24 cellular contexts compared by ENCODE assay signal in the genomic region with DNA sequence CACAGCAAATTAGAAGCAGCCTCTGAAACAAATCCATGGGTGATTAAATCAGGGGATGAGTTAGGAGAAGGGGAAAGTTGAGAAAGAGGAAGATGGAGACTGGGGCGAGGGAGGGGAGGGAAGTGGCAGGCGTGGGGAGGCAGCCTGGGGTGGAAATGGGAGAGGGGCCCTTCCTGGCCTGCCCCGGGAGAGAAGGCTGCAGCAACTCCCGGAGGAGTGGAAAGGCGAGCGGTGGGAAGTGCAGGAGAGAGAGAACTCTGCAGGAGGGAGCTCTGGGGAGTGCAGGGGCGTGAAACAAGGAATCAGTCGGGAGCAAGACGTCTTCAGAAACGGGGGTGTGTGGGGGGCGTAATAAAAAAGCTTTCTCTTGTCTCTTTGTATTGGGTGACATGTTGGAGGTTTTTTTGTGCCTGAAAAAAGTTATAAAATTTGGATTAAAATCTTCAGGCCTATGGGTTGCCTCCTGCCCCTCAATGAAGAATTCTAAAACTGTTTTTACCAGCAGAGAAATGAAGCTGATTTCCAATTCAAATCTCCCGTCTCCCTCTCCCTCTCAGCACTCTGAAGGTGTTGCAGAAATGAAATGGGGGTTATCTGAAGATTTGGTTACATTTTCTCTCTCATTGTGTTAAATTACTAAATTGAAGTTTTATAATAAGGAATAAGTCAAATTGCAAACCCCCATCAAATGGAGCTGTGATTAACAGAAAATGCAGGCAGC. TPM values are rescaled to one million over a fixed set of nuclear protein-coding genes. Genes with fewer than 3 reads are reported as not detected.
A peak's percentile ranks its signal among the peaks of the same experiment; 100 is the strongest.
DNase-seq lines count a peak whose midpoint lies in the region; ATAC-seq and TF ChIP-seq lines count a peak whose summit lies in the region.
"Had no signal": no experiment of that assay in that cellular context is flagged by ENCODE, and none has a peak within 500 bp of the region (broad histone marks: within the 10 kb centered on the region; RNA-seq: fewer than 3 reads in every experiment).

No MANE protein-coding gene starts in this region.

- peaks cover 68% of the 10 kb centered on the region for H3K27me3 Mint-ChIP-seq in stimulated activated naive CD8-positive, alpha-beta T cell treated with anti-CD3 and anti-CD28 coated beads, Interleukin-15, Interleukin-2, amounts not matched to agents 100 ng/mL and 50 ng/mL, for 24 hours
- peaks cover 84% of the 10 kb centered on the region for H3K27me3 Mint-ChIP-seq in stimulated activated naive CD8-positive, alpha-beta T cell treated with anti-CD3 and anti-CD28 coated beads, Interleukin-15, amount 100 ng/mL, for 72 hours
- peaks cover 14% of the 10 kb centered on the region for H3K27me3 Mint-ChIP-seq in glutamatergic neuron (ENCODE audit: unreplicated experiment)

- no peaks in the 10 kb centered on the region for H3K36me3 ChIP-seq in gastroesophageal sphincter
- H3K36me3 ChIP-seq: suprapubic skin had no signal

- TF ChIP-seq CTCF in glutamatergic neuron (IDR thresholded peaks at IDR 0.05; ENCODE audit: partially characterized antibody, unreplicated experiment) (no peak), gastroesophageal sphincter (IDR thresholded peaks at IDR 0.05) (no peak)

- H3K36me3 Mint-ChIP-seq in stimulated activated naive CD8-positive, alpha-beta T cell treated with anti-CD3 and anti-CD28 coated beads, Interleukin-15, Interleukin-2, amounts not matched to agents 100 ng/mL and 50 ng/mL, for 24 hours (ENCODE audit: low read depth): no peaks in the 10 kb centered on the region
- H3K36me3 Mint-ChIP-seq in glutamatergic neuron (ENCODE audit: unreplicated experiment): no peaks in the 10 kb centered on the region
- H3K36me3 Mint-ChIP-seq in stimulated activated effector memory CD8-positive, alpha-beta T cell treated with anti-CD3 and anti-CD28 coated beads, Interleukin-12 subunit alpha, Interleukin-12 subunit beta, amount 100 ng/mL, for 72 hours: peaks cover 19% of the 10 kb centered on the region
- H3K36me3 Mint-ChIP-seq: CD8-positive, alpha-beta T cell had no signal

- no peak for ATAC-seq in stimulated activated naive CD8-positive, alpha-beta T cell treated with anti-CD3 and anti-CD28 coated beads, Interleukin-15, amount 100 ng/mL, for 72 hours
- ATAC-seq in gastroesophageal sphincter: no peak
- no peak for ATAC-seq in stimulated activated effector memory CD8-positive, alpha-beta T cell treated with anti-CD3 and anti-CD28 coated beads, Interleukin-12 subunit alpha, Interleukin-12 subunit beta, amount 100 ng/mL, for 72 hours
- ATAC-seq: CD8-positive, alpha-beta T cell; psoas muscle had no signal

- H3K4me1 ChIP-seq in gastroesophageal sphincter: peaks cover 0 to 57% (median 11%) of the 10 kb centered on the region in 3 donors

- no peaks in the 10 kb centered on the region for H3K9me3 Mint-ChIP-seq in stimulated activated naive CD8-positive, alpha-beta T cell treated with anti-CD3 and anti-CD28 coated beads, Interleukin-15, Interleukin-2, amounts not matched to agents 100 ng/mL and 50 ng/mL, for 24 hours
- no peaks in the 10 kb centered on the region for H3K9me3 Mint-ChIP-seq in stimulated activated naive CD8-positive, alpha-beta T cell treated with anti-CD3 and anti-CD28 coated beads, Interleukin-15, amount 100 ng/mL, for 72 hours
- peaks cover 28% of the 10 kb centered on the region for H3K9me3 Mint-ChIP-seq in glutamatergic neuron (ENCODE audit: unreplicated experiment)
- H3K9me3 Mint-ChIP-seq in stimulated activated effector memory CD8-positive, alpha-beta T cell treated with anti-CD3 and anti-CD28 coated beads, Interleukin-12 subunit alpha, Interleukin-12 subunit beta, amount 100 ng/mL, for 72 hours: no peaks in the 10 kb centered on the region
- H3K9me3 Mint-ChIP-seq: activated T-helper 1 cell treated with anti-CD3 and anti-CD28 coated beads, Interleukin-12 subunit alpha, Interleukin-12 subunit beta, Interleukin-2, Interleukin-4 antibody, amounts not matched to agents 30 ng/mL and 10 ng/mL and 1 ng/mL, durations not matched to agents 14 hours and 24 hours and 36 hours; CD8-positive, alpha-beta T cell had no signal

- H3K27ac Mint-ChIP-seq in stimulated activated naive CD8-positive, alpha-beta T cell treated with anti-CD3 and anti-CD28 coated beads, Interleukin-15, Interleukin-2, amounts not matched to agents 100 ng/mL and 50 ng/mL, for 24 hours: peak overlapping the region; percentile 49
- no peak overlapping the region for H3K27ac Mint-ChIP-seq in stimulated activated naive CD8-positive, alpha-beta T cell treated with anti-CD3 and anti-CD28 coated beads, Interleukin-15, amount 100 ng/mL, for 72 hours
- H3K27ac Mint-ChIP-seq in glutamatergic neuron (ENCODE audit: unreplicated experiment): peak overlapping the region; percentile 79
- H3K27ac Mint-ChIP-seq in stimulated activated effector memory CD8-positive, alpha-beta T cell treated with anti-CD3 and anti-CD28 coated beads, Interleukin-12 subunit alpha, Interleukin-12 subunit beta, amount 100 ng/mL, for 72 hours: no peak overlapping the region
- H3K27ac Mint-ChIP-seq: activated B cell treated with CpG ODN at 0.5 μM for 24 hours; CD8-positive, alpha-beta T cell had no signal

- peaks cover 100% of the 10 kb centered on the region for H3K27me3 ChIP-seq in gastroesophageal sphincter

- H3K4me3 Mint-ChIP-seq in stimulated activated naive CD8-positive, alpha-beta T cell treated with anti-CD3 and anti-CD28 coated beads, Interleukin-15, Interleukin-2, amounts not matched to agents 100 ng/mL and 50 ng/mL, for 24 hours: no peak overlapping the region
- H3K4me3 Mint-ChIP-seq in stimulated activated naive CD8-positive, alpha-beta T cell treated with anti-CD3 and anti-CD28 coated beads, Interleukin-15, amount 100 ng/mL, for 72 hours: no peak overlapping the region
- H3K4me3 Mint-ChIP-seq in glutamatergic neuron (ENCODE audit: unreplicated experiment): peak overlapping the region; percentile 82
- no peak overlapping the region for H3K4me3 Mint-ChIP-seq in stimulated activated effector memory CD8-positive, alpha-beta T cell treated with anti-CD3 and anti-CD28 coated beads, Interleukin-12 subunit alpha, Interleukin-12 subunit beta, amount 100 ng/mL, for 72 hours
- H3K4me3 Mint-ChIP-seq: activated B cell treated with CpG ODN at 0.5 μM for 24 hours; activated T-helper 1 cell treated with anti-CD3 and anti-CD28 coated beads, Interleukin-12 subunit alpha, Interleukin-12 subunit beta, Interleukin-2, Interleukin-4 antibody, amounts not matched to agents 30 ng/mL and 10 ng/mL and 1 ng/mL, durations not matched to agents 14 hours and 24 hours and 36 hours; CD8-positive, alpha-beta T cell had no signal

- no peak for DNase-seq in stimulated activated naive CD8-positive, alpha-beta T cell treated with anti-CD3 and anti-CD28 coated beads, Interleukin-15, amount 100 ng/mL, for 72 hours
- DNase-seq in NCI-H69 (lab: John Stamatoyannopoulos, UW): peak; percentile 24
- DNase-seq in glutamatergic neuron: no peak
- DNase-seq in NCI-H1417 (lab: John Stamatoyannopoulos, UW): no peak
- DNase-seq in stimulated activated effector memory CD8-positive, alpha-beta T cell treated with anti-CD3 and anti-CD28 coated beads, Interleukin-12 subunit alpha, Interleukin-12 subunit beta, amount 100 ng/mL, for 72 hours (ENCODE audit: low spot score in 2 of 2): no peak
- DNase-seq in NCI-H524 (lab: John Stamatoyannopoulos, UW): no peak
- DNase-seq: activated B cell treated with CpG ODN at 0.5 μM for 24 hours; CD8-positive, alpha-beta T cell; dermis blood vessel endothelial cell; NCI-H1105 treated with DMSO at 0.1 percent for 48 hours; NCI-H748 treated with DMSO at 0.1 percent for 48 hours; psoas muscle; SHP77; stimulated activated CD4-positive, alpha-beta T cell treated with anti-CD3 and anti-CD28 coated beads, Interleukin-4, amount 100 ng/mL, for 4 hours; T-helper 2 cell had no signal

- no peak for TF ChIP-seq EP300 in gastroesophageal sphincter (IDR thresholded peaks at IDR 0.05)

- TF ChIP-seq POLR2A in gastroesophageal sphincter (IDR thresholded peaks at IDR 0.05): no peak

- no peak overlapping the region for H3K27ac ChIP-seq in gastroesophageal sphincter
- H3K27ac ChIP-seq: KMS-11, psoas muscle, suprapubic skin had no signal

- WGBS in gastroesophageal sphincter (ENCODE audit: low coverage in 1 of 2), 2 donors: 8 to 18% methylated on average over 10 to 12 of the region's 12 CpGs

- H3K9me3 ChIP-seq in gastroesophageal sphincter: no peaks in the 10 kb centered on the region
- H3K9me3 ChIP-seq: psoas muscle, suprapubic skin had no signal

- no peak overlapping the region for H3K4me3 ChIP-seq in gastroesophageal sphincter
- H3K4me3 ChIP-seq: psoas muscle, suprapubic skin had no signal

- peaks cover 21% of the 10 kb centered on the region for H3K4me1 Mint-ChIP-seq in stimulated activated naive CD8-positive, alpha-beta T cell treated with anti-CD3 and anti-CD28 coated beads, Interleukin-15, Interleukin-2, amounts not matched to agents 100 ng/mL and 50 ng/mL, for 24 hours (ENCODE audit: low read depth)
- H3K4me1 Mint-ChIP-seq in stimulated activated naive CD8-positive, alpha-beta T cell treated with anti-CD3 and anti-CD28 coated beads, Interleukin-15, amount 100 ng/mL, for 72 hours: peaks cover 37% of the 10 kb centered on the region
- H3K4me1 Mint-ChIP-seq in glutamatergic neuron (ENCODE audit: low read depth, unreplicated experiment): peaks cover 39% of the 10 kb centered on the region
- H3K4me1 Mint-ChIP-seq in stimulated activated effector memory CD8-positive, alpha-beta T cell treated with anti-CD3 and anti-CD28 coated beads, Interleukin-12 subunit alpha, Interleukin-12 subunit beta, amount 100 ng/mL, for 72 hours: peaks cover 11% of the 10 kb centered on the region

RNA-seq across cellular contexts. Expression of a gene that starts 4.7 kb away (rescaled TPM):
- total RNA-seq in glutamatergic neuron (ENCODE audit: unreplicated experiment) (106 TPM), gastroesophageal sphincter (not detected)
- total RNA-seq: activated B cell treated with CpG ODN at 0.5 μM for 24 hours; activated T-helper 1 cell treated with anti-CD3 and anti-CD28 coated beads, Interleukin-12 subunit alpha, Interleukin-12 subunit beta, Interleukin-2, Interleukin-4 antibody, amounts not matched to agents 30 ng/mL and 10 ng/mL and 1 ng/mL, durations not matched to agents 14 hours and 24 hours and 36 hours; bronchial epithelial cell; CD8-positive, alpha-beta T cell; dermis blood vessel endothelial cell; frontal cortex; mesenteric fat pad; OCI-LY7; psoas muscle; suprapubic skin had no signal

Comparison
In these comparisons a context has a peak if more than half of its experiments do, and no peak if none do; other contexts are left out.
1. H3K27ac Mint-ChIP-seq: peak in stimulated activated naive CD8-positive, alpha-beta T cell treated with anti-CD3 and anti-CD28 coated beads, Interleukin-15, Interleukin-2, amounts not matched to agents 100 ng/mL and 50 ng/mL, for 24 hours (single experiment) and glutamatergic neuron (single experiment); none in stimulated activated naive CD8-positive, alpha-beta T cell treated with anti-CD3 and anti-CD28 coated beads, Interleukin-15, amount 100 ng/mL, for 72 hours (0 of 2) and stimulated activated effector memory CD8-positive, alpha-beta T cell treated with anti-CD3 and anti-CD28 coated beads, Interleukin-12 subunit alpha, Interleukin-12 subunit beta, amount 100 ng/mL, for 72 hours (single experiment).
2. RNA of a gene that starts 4.7 kb away (total RNA-seq): 106 TPM in glutamatergic neuron (single experiment); not detected in gastroesophageal sphincter; every median in the first group is over 100 times any median in the second.